ENCODE assay signal across 1 cellular context in the genomic region with DNA sequence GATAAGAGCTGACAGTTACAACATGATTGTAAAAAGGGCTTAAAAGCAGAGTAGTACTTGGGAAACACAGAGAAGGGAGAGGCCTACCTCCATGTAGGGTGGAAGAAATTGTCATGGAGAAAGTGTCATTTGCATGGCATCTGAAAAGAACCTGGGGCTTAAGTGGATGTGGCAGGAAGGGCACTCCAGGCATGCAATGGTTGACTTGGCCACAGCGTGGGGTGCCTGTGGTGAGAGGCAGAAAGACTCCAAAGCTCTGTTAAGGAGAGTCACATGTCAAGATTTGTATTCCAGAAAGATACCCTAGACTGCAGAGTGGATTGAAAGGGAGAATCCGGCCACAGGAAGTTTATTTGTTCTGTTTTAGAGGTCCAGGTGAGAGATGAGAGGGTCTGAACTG.
TF ChIP-seq lines count a peak whose summit lies in the region.

No MANE protein-coding gene starts in this region.

TF ChIP-seq in GM12878, 131 proteins besides CTCF, POLR2A, EP300 and RAD21:
- TF ChIP-seq IKZF2 (IDR thresholded peaks at IDR 0.05) (no peak), ZNF207 (IDR thresholded peaks at IDR 0.05; ENCODE audit: borderline replicate concordance) (no peak), BCLAF1 (IDR thresholded peaks at IDR 0.05) (no peak), JUND (IDR thresholded peaks at IDR 0.05; ENCODE audit: low read depth, low read length) (no peak), KAT2A (conservative IDR thresholded peaks at IDR 0.05; ENCODE audit: control insufficient read depth, low read depth, low read length) (no peak), EED (IDR thresholded peaks at IDR 0.05; ENCODE audit: low read depth) (no peak), SMC3 (IDR thresholded peaks at IDR 0.05; ENCODE audit: borderline replicate concordance, low read length) (no peak), E2F4 (IDR thresholded peaks at IDR 0.05; ENCODE audit: low read depth, low read length) (no peak), NFYA (IDR thresholded peaks at IDR 0.05; ENCODE audit: borderline replicate concordance, low read depth, low read length) (no peak), MAX (IDR thresholded peaks at IDR 0.05; ENCODE audit: low read depth, low read length) (no peak), SUPT20H (IDR thresholded peaks at IDR 0.05; ENCODE audit: borderline replicate concordance, control insufficient read depth, low read depth, low read length) (no peak), SP1 (IDR thresholded peaks at IDR 0.05; ENCODE audit: low read depth, low read length) (no peak), KDM1A (IDR thresholded peaks at IDR 0.05; ENCODE audit: borderline replicate concordance) (no peak), TCF3 (IDR thresholded peaks at IDR 0.05; ENCODE audit: borderline replicate concordance, insufficient read depth, low read depth, low read length) (no peak), FOXK2 (IDR thresholded peaks at IDR 0.05) (no peak)
- TF ChIP-seq, protein P1, sequence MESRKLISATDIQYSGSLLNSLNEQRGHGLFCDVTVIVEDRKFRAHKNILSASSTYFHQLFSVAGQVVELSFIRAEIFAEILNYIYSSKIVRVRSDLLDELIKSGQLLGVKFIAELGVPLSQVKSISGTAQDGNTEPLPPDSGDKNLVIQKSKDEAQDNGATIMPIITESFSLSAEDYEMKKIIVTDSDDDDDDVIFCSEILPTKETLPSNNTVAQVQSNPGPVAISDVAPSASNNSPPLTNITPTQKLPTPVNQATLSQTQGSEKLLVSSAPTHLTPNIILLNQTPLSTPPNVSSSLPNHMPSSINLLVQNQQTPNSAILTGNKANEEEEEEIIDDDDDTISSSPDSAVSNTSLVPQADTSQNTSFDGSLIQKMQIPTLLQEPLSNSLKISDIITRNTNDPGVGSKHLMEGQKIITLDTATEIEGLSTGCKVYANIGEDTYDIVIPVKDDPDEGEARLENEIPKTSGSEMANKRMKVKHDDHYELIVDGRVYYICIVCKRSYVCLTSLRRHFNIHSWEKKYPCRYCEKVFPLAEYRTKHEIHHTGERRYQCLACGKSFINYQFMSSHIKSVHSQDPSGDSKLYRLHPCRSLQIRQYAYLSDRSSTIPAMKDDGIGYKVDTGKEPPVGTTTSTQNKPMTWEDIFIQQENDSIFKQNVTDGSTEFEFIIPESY (IDR thresholded peaks at IDR 0.05), result no peak
